Comparison of ENCODE assay signal across 19 cellular contexts in genomic region chr14:37600880-37601741, GRCh38. TPM values are rescaled to one million over a fixed set of nuclear protein-coding genes. Genes with fewer than 3 reads are reported as not detected.
"Had no signal": no experiment of that assay in that cellular context is flagged by ENCODE, and none has a peak within 500 bp of the region (broad histone marks: within the 10 kb centered on the region; RNA-seq: fewer than 3 reads in every experiment).

No MANE protein-coding gene starts in this region.

- DNase-seq: activated CD4-positive, alpha-beta T cell treated with anti-CD3 and anti-CD28 coated beads, Interleukin-2, amount 10 ng/mL, durations not matched to agents 7 days and 5 days; activated CD8-positive, alpha-beta T cell treated with anti-CD3 and anti-CD28 coated beads, Interleukin-2, amount 10 ng/mL, durations not matched to agents 7 days and 5 days; activated naive CD4-positive, alpha-beta T cell treated with anti-CD3 and anti-CD28 coated beads for 36 hours; activated naive CD8-positive, alpha-beta T cell treated with anti-CD3 and anti-CD28 coated beads, Interleukin-2, amount 50 U/mL, for 24 hours; activated T-cell treated with anti-CD3 and anti-CD28 coated beads, Interleukin-2, amount 50 U/mL, for 24 hours; aorta; brain microvascular endothelial cell; left ventricle myocardium inferior; naive B cell; pancreas; T1000 had no signal

- H3K27ac ChIP-seq: brain microvascular endothelial cell, coronary artery, left ventricle myocardium inferior, pancreas, thoracic aorta had no signal

- ATAC-seq: activated CD4-positive, CD25-positive, alpha-beta regulatory T cell treated with anti-CD3 and anti-CD28 coated beads, Interleukin-2, amount 50 U/mL, for 24 hours; activated CD8-positive, alpha-beta T cell treated with anti-CD3 and anti-CD28 coated beads, Interleukin-2, amount 10 ng/mL, durations not matched to agents 7 days and 5 days; activated naive CD8-positive, alpha-beta T cell treated with anti-CD3 and anti-CD28 coated beads, Interleukin-2, amount 50 U/mL, for 24 hours; pancreas had no signal

- H3K4me1 Mint-ChIP-seq: central memory CD8-positive, alpha-beta T cell had no signal

- H3K27ac Mint-ChIP-seq: activated CD4-positive, alpha-beta T cell treated with anti-CD3 and anti-CD28 coated beads, Interleukin-2, amount 10 ng/mL, durations not matched to agents 7 days and 5 days; activated CD8-positive, alpha-beta T cell treated with anti-CD3 and anti-CD28 coated beads, Interleukin-2, amount 10 ng/mL, durations not matched to agents 7 days and 5 days; activated naive CD4-positive, alpha-beta T cell treated with anti-CD3 and anti-CD28 coated beads for 36 hours; activated naive CD8-positive, alpha-beta T cell treated with anti-CD3 and anti-CD28 coated beads, Interleukin-2, amount 50 U/mL, for 24 hours; activated T-cell treated with anti-CD3 and anti-CD28 coated beads, Interleukin-2, amount 50 U/mL, for 24 hours; activated T-helper 2 cell treated with anti-CD3 and anti-CD28 coated beads, Interferon-gamma antibody, Interleukin-2, Interleukin-4, amounts not matched to agents 10 μg/mL and 5 μg/mL and 100 μg/mL, durations not matched to agents 14 hours and 24 hours and 36 hours; naive B cell had no signal

- H3K4me3 Mint-ChIP-seq: activated CD4-positive, alpha-beta T cell treated with anti-CD3 and anti-CD28 coated beads, Interleukin-2, amount 10 ng/mL, durations not matched to agents 7 days and 5 days; activated CD8-positive, alpha-beta T cell treated with anti-CD3 and anti-CD28 coated beads, Interleukin-2, amount 10 ng/mL, durations not matched to agents 7 days and 5 days; activated naive CD4-positive, alpha-beta T cell treated with anti-CD3 and anti-CD28 coated beads for 36 hours; activated naive CD8-positive, alpha-beta T cell treated with anti-CD3 and anti-CD28 coated beads, Interleukin-2, amount 50 U/mL, for 24 hours; activated T-cell treated with anti-CD3 and anti-CD28 coated beads, Interleukin-2, amount 50 U/mL, for 24 hours; central memory CD8-positive, alpha-beta T cell had no signal

- H3K9me3 ChIP-seq: left ventricle myocardium inferior, pancreas, thoracic aorta had no signal

- H3K36me3 ChIP-seq: brain microvascular endothelial cell, left ventricle myocardium inferior, pancreas, thoracic aorta had no signal

- H3K4me3 ChIP-seq: coronary artery, left ventricle myocardium inferior, pancreas, thoracic aorta had no signal

RNA-seq across cellular contexts. Expression of gene TTC6, which starts 5.7 kb away (rescaled TPM):
- total RNA-seq: activated CD4-positive, alpha-beta T cell treated with anti-CD3 and anti-CD28 coated beads, Interleukin-2, amount 10 ng/mL, durations not matched to agents 7 days and 5 days; activated CD8-positive, alpha-beta T cell treated with anti-CD3 and anti-CD28 coated beads, Interleukin-2, amount 10 ng/mL, durations not matched to agents 7 days and 5 days; activated naive CD4-positive, alpha-beta T cell treated with anti-CD3 and anti-CD28 coated beads for 36 hours; activated T-helper 2 cell treated with anti-CD3 and anti-CD28 coated beads, Interferon-gamma antibody, Interleukin-2, Interleukin-4, amounts not matched to agents 10 μg/mL and 5 μg/mL and 100 μg/mL, durations not matched to agents 14 hours and 24 hours and 36 hours; aorta; left ventricle myocardium inferior; T-helper 1 cell treated with Interleukin-12 subunit alpha and Interleukin-12 subunit beta and Interleukin-4 antibody, amounts not matched to agents 30 ng/mL and 1 ng/mL, for 36 hours had no signal
- polyA plus RNA-seq: aorta, keratinocyte had no signal

RNA-seq across cellular contexts. Expression of gene FOXA1, which starts 6.1 kb away (rescaled TPM):
- total RNA-seq: activated CD4-positive, alpha-beta T cell treated with anti-CD3 and anti-CD28 coated beads, Interleukin-2, amount 10 ng/mL, durations not matched to agents 7 days and 5 days; activated CD8-positive, alpha-beta T cell treated with anti-CD3 and anti-CD28 coated beads, Interleukin-2, amount 10 ng/mL, durations not matched to agents 7 days and 5 days; activated naive CD4-positive, alpha-beta T cell treated with anti-CD3 and anti-CD28 coated beads for 36 hours; aorta; frontal cortex; left ventricle myocardium inferior; T-helper 1 cell treated with Interleukin-12 subunit alpha and Interleukin-12 subunit beta and Interleukin-4 antibody, amounts not matched to agents 30 ng/mL and 1 ng/mL, for 36 hours; thoracic aorta had no signal
